Comparison of ENCODE assay signal across 8 cellular contexts in the genomic region with DNA sequence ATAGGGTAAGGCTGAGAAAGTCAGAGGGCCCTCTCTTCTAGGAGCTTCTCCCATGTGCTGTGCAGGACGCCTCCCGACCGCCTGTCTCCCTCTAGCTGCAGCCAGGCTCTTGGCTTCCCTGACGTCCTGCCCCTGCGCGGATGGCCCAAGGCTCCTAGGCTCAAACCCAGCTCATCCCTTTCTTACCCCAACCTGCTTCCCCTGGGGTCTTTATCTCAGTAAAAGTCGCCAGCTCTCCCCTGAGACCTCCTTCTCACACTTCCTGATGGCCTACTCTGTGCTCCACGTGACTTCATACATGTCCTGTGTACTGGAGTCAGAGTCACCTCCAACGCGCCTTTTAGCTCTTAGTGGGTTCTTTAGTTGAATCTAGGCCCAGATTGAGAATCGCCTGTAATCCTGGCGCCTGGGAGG. TPM values are rescaled to one million over a fixed set of nuclear protein-coding genes. Genes with fewer than 3 reads are reported as not detected.
A peak's percentile ranks its signal among the peaks of the same experiment; 100 is the strongest.
DNase-seq lines count a peak whose midpoint lies in the region; ATAC-seq, FAIRE-seq and TF ChIP-seq lines count a peak whose summit lies in the region.

No MANE protein-coding gene starts in this region.

- peak overlapping the region; percentile 95 for H3K27ac Mint-ChIP-seq in activated CD8-positive, alpha-beta T cell treated with anti-CD3 and anti-CD28 coated beads, Interleukin-2, amount 10 ng/mL, durations not matched to agents 7 days and 5 days

- ATAC-seq in HG02678 (IDR thresholded peaks at IDR 0.05; ENCODE audit: unreplicated experiment) = peak; percentile 36
- ATAC-seq in activated CD8-positive, alpha-beta T cell treated with anti-CD3 and anti-CD28 coated beads, Interleukin-2, amount 10 ng/mL, durations not matched to agents 7 days and 5 days = peak; percentile 69

- intact Hi-C loops in endothelial cell of umbilical vein (cut with micrococcal nuclease) = loop anchor here (1.0 to 2.0 kb wide), 2 partner anchors 23 to 91 kb away; partner anchors contain the start of genes SEPHS2 and ZNF764

- peak overlapping the region; percentile 78 for H3K4me2 ChIP-seq in endothelial cell of umbilical vein (ENCODE audit: insufficient read depth, low read length)

- H3K4me1 ChIP-seq in endothelial cell of umbilical vein (ENCODE audit: control insufficient read depth, extremely low read depth, insufficient read depth, low read length) = peaks cover 14% of the 10 kb centered on the region

- H3K27ac ChIP-seq in endothelial cell of umbilical vein (ENCODE audit: insufficient read depth, low read depth, low read length) = no peak overlapping the region

- peak; percentile 72 for DNase-seq in ELR (ENCODE audit: low read depth)
- peak; percentile 85 for DNase-seq in NCI-H69 (lab: John Stamatoyannopoulos, UW)
- peak; percentile 79 for DNase-seq in activated CD8-positive, alpha-beta T cell treated with anti-CD3 and anti-CD28 coated beads, Interleukin-2, amount 10 ng/mL, durations not matched to agents 7 days and 5 days
- peak; percentile 69 for DNase-seq in endothelial cell of umbilical vein (ENCODE audit: low read depth, low spot score)
- peak; percentile 70 for DNase-seq in mucosa of gallbladder (ENCODE audit: low spot score)
- peak; percentile 30 to 54 (median 44) for DNase-seq in stimulated activated naive CD4-positive, alpha-beta T cell (lab: John Stamatoyannopoulos, UW)
- DNase-seq in OCI-M2 (lab: John Stamatoyannopoulos, UW; ENCODE audit: unreplicated experiment) = no peak

- no peaks in the 10 kb centered on the region for H4K20me1 ChIP-seq in endothelial cell of umbilical vein (replicated peaks; ENCODE audit: control insufficient read depth, extremely low read depth, insufficient read depth, low read length)

- peak overlapping the region; percentile 85 for H3K4me3 Mint-ChIP-seq in activated CD8-positive, alpha-beta T cell treated with anti-CD3 and anti-CD28 coated beads, Interleukin-2, amount 10 ng/mL, durations not matched to agents 7 days and 5 days

- H3K9ac ChIP-seq in endothelial cell of umbilical vein (replicated peaks; ENCODE audit: extremely low read depth, insufficient read depth, low read length) = peak overlapping the region; percentile 90

- no TSS peak for BruUV-seq in endothelial cell of umbilical vein (replicated peaks; lab: Mats Ljungman, UMichigan)

- no peaks in the 10 kb centered on the region for H3K27me3 Mint-ChIP-seq in activated CD8-positive, alpha-beta T cell treated with anti-CD3 and anti-CD28 coated beads, Interleukin-2, amount 10 ng/mL, durations not matched to agents 7 days and 5 days (ENCODE audit: low read depth)

- no peaks in the 10 kb centered on the region for H3K9me3 Mint-ChIP-seq in activated CD8-positive, alpha-beta T cell treated with anti-CD3 and anti-CD28 coated beads, Interleukin-2, amount 10 ng/mL, durations not matched to agents 7 days and 5 days (ENCODE audit: insufficient read depth)

- peak; percentile 40 to 77 for TF ChIP-seq CTCF in endothelial cell of umbilical vein (IDR thresholded peaks at IDR 0.05; ENCODE audit: extremely low read depth in 1 of 2, insufficient read depth in 1 of 2, low read depth in 1 of 2, low read length in 2 of 2)

- POLR2A ChIA-PET in activated CD8-positive, alpha-beta T cell treated with anti-CD3 and anti-CD28 coated beads, Interleukin-2, amount 10 ng/mL, durations not matched to agents 7 days and 5 days (lab: Charles Lee) = interaction anchor here (0.7 to 4.3 kb wide), 30 partner anchors 8 to 161 kb away, joined by 3 to 80 read pairs (median 5); partner anchors contain the start of genes DCTPP1, ITGAL, PRR14 and ZNF688
- POLR2A ChIA-PET in endothelial cell of umbilical vein (lab: Charles Lee) = interaction anchor here (1.8 kb wide), 1 partner anchor 22 kb away, joined by 13 read pairs; the partner anchor contains the start of gene ZNF764

- peak overlapping the region; percentile 98 for H2AFZ ChIP-seq in endothelial cell of umbilical vein (ENCODE audit: low read depth, low read length)

- no peak for TF ChIP-seq POLR2A in endothelial cell of umbilical vein (IDR thresholded peaks at IDR 0.05; ENCODE audit: low read depth, low read length)

- FAIRE-seq in endothelial cell of umbilical vein (lab: Jason Lieb, UNC) = no peak

- H3K4me3 ChIP-seq in endothelial cell of umbilical vein (replicated peaks in 1 of 3; ENCODE audit: insufficient read depth in 1 of 3, low read depth in 1 of 3, low read length in 3 of 3) = peak overlapping the region in 2 of 3 experiments; percentile 67 to 76

- H3K36me3 Mint-ChIP-seq in activated CD8-positive, alpha-beta T cell treated with anti-CD3 and anti-CD28 coated beads, Interleukin-2, amount 10 ng/mL, durations not matched to agents 7 days and 5 days (ENCODE audit: low read depth) = peaks cover 28% of the 10 kb centered on the region

- H3K9me1 ChIP-seq in endothelial cell of umbilical vein (replicated peaks; ENCODE audit: control insufficient read depth, extremely low read depth, insufficient read depth, low read length) = no peaks in the 10 kb centered on the region

- CTCF ChIA-PET in activated CD8-positive, alpha-beta T cell treated with anti-CD3 and anti-CD28 coated beads, Interleukin-2, amount 10 ng/mL, durations not matched to agents 7 days and 5 days (lab: Charles Lee) = interaction anchor here (0.7 to 4.5 kb wide), 37 partner anchors 8 to 406 kb away, joined by 3 to 76 read pairs (median 6); partner anchors contain the start of genes DCTPP1, PRR14, SEPTIN1 and ZNF688
- CTCF ChIA-PET in endothelial cell of umbilical vein (lab: Charles Lee) = interaction anchor here (0.6 to 2.8 kb wide), 30 partner anchors 8 to 158 kb away, joined by 3 to 30 read pairs (median 4); partner anchors contain the start of genes DCTPP1, ZNF48, ZNF688 and ZNF689

- peaks cover 2% of the 10 kb centered on the region for H3K79me2 ChIP-seq in endothelial cell of umbilical vein (ENCODE audit: control insufficient read depth, insufficient read depth, low read length)

- peaks cover 34% of the 10 kb centered on the region for H3K4me1 Mint-ChIP-seq in activated CD8-positive, alpha-beta T cell treated with anti-CD3 and anti-CD28 coated beads, Interleukin-2, amount 10 ng/mL, durations not matched to agents 7 days and 5 days (ENCODE audit: low read depth)

- peaks cover 0 to 2% of the 10 kb centered on the region in 2 experiments for H3K36me3 ChIP-seq in endothelial cell of umbilical vein (ENCODE audit: control insufficient read depth in 2 of 2, extremely low read depth in 1 of 2, insufficient read depth in 2 of 2, low read length in 2 of 2)

- dilution Hi-C loops in endothelial cell of umbilical vein (cut with MboI; ENCODE audit: extremely low pct_ligation_motif_present, low sequenced_read_pairs) = no loop called here

- no peaks in the 10 kb centered on the region for H3K9me3 ChIP-seq in endothelial cell of umbilical vein (replicated peaks; ENCODE audit: control insufficient read depth, insufficient read depth, low read length)

- H3K27me3 ChIP-seq in endothelial cell of umbilical vein (ENCODE audit: control insufficient read depth in 2 of 2, insufficient read depth in 2 of 2, low read length in 2 of 2) = no peaks in the 10 kb centered on the region

RNA-seq across cellular contexts. Expression of gene ZNF747, which starts 1.1 kb away (rescaled TPM):
- total RNA-seq in activated CD8-positive, alpha-beta T cell treated with anti-CD3 and anti-CD28 coated beads, Interleukin-2, amount 10 ng/mL, durations not matched to agents 7 days and 5 days = 10 to 100 TPM in 1 of 2 experiments, 1 to 10 TPM in 1; 8.9 to 10.8 TPM
- total RNA-seq in endothelial cell of umbilical vein = 7.2 and 8.6 TPM in 2 replicates
- 6.4 and 7.0 TPM in 2 replicates for polyA plus RNA-seq in endothelial cell of umbilical vein
- polyA plus RNA-seq in endothelial cell of umbilical vein (2011; cell fraction: cytosol; rRNA removed) = 4.4 and 5.2 TPM in 2 replicates
- 3.4 and 3.9 TPM in 2 replicates for polyA plus RNA-seq in endothelial cell of umbilical vein (2011; cell fraction: nucleus; rRNA removed)
- 2.3 and 3.0 TPM in 2 replicates for polyA plus RNA-seq in endothelial cell of umbilical vein (2012)
- polyA minus RNA-seq in endothelial cell of umbilical vein = 4.7 and 5.0 TPM in 2 replicates
- 6.6 TPM for polyA minus RNA-seq in endothelial cell of umbilical vein (2011; cell fraction: cytosol; rRNA and poly(A)+ RNA removed)
- 4.0 and 4.6 TPM in 2 replicates for polyA minus RNA-seq in endothelial cell of umbilical vein (2011; cell fraction: nucleus; rRNA and poly(A)+ RNA removed)
- 11.9 TPM for total RNA-seq in mucosa of gallbladder

RNA-seq across cellular contexts. Expression of gene ZNF768, which starts 9.4 kb away (rescaled TPM):
- total RNA-seq in activated CD8-positive, alpha-beta T cell treated with anti-CD3 and anti-CD28 coated beads, Interleukin-2, amount 10 ng/mL, durations not matched to agents 7 days and 5 days = 1 to 10 TPM; 6.7 to 7.0 TPM
- total RNA-seq in endothelial cell of umbilical vein (24.7 and 25.1 TPM in 2 replicates), mucosa of gallbladder (61.1 TPM)
- 24.2 and 35.2 TPM in 2 replicates for polyA plus RNA-seq in endothelial cell of umbilical vein
- polyA plus RNA-seq in endothelial cell of umbilical vein (2011; cell fraction: cytosol; rRNA removed) = 19.2 and 23.6 TPM in 2 replicates
- 17.9 and 19.2 TPM in 2 replicates for polyA plus RNA-seq in endothelial cell of umbilical vein (2011; cell fraction: nucleus; rRNA removed)
- polyA plus RNA-seq in endothelial cell of umbilical vein (2012) = 14.8 and 22.0 TPM in 2 replicates
- 8.2 and 10.7 TPM in 2 replicates for polyA minus RNA-seq in endothelial cell of umbilical vein
- polyA minus RNA-seq in endothelial cell of umbilical vein (2011; cell fraction: cytosol; rRNA and poly(A)+ RNA removed) = 23.0 TPM
- 4.7 and 7.5 TPM in 2 replicates for polyA minus RNA-seq in endothelial cell of umbilical vein (2011; cell fraction: nucleus; rRNA and poly(A)+ RNA removed)

RNA-seq across cellular contexts. Expression of gene ZNF764, which starts 22.4 kb away (rescaled TPM):
- 10 to 100 TPM; 15.2 to 15.4 TPM for total RNA-seq in activated CD8-positive, alpha-beta T cell treated with anti-CD3 and anti-CD28 coated beads, Interleukin-2, amount 10 ng/mL, durations not matched to agents 7 days and 5 days
- total RNA-seq in endothelial cell of umbilical vein (10.7 and 12.1 TPM in 2 replicates), mucosa of gallbladder (12.1 TPM)
- polyA plus RNA-seq in endothelial cell of umbilical vein = 5.0 and 7.9 TPM in 2 replicates
- polyA plus RNA-seq in endothelial cell of umbilical vein (2011; cell fraction: cytosol; rRNA removed) = 3.0 and 3.9 TPM in 2 replicates
- polyA plus RNA-seq in endothelial cell of umbilical vein (2011; cell fraction: nucleus; rRNA removed) = 5.8 and 6.2 TPM in 2 replicates
- polyA plus RNA-seq in endothelial cell of umbilical vein (2012) = 3.8 and 4.2 TPM in 2 replicates
- polyA minus RNA-seq in endothelial cell of umbilical vein = 4.8 and 5.0 TPM in 2 replicates
- 5.7 TPM for polyA minus RNA-seq in endothelial cell of umbilical vein (2011; cell fraction: cytosol; rRNA and poly(A)+ RNA removed)
- polyA minus RNA-seq in endothelial cell of umbilical vein (2011; cell fraction: nucleus; rRNA and poly(A)+ RNA removed) = 3.6 and 4.1 TPM in 2 replicates

RNA-seq across cellular contexts. Expression of gene ZNF688, which starts 35.7 kb away (rescaled TPM):
- total RNA-seq in activated CD8-positive, alpha-beta T cell treated with anti-CD3 and anti-CD28 coated beads, Interleukin-2, amount 10 ng/mL, durations not matched to agents 7 days and 5 days = 10 to 100 TPM; 12.5 to 13.4 TPM
- total RNA-seq in endothelial cell of umbilical vein (10.5 and 10.9 TPM in 2 replicates), mucosa of gallbladder (23.5 TPM)
- 5.4 and 7.5 TPM in 2 replicates for polyA plus RNA-seq in endothelial cell of umbilical vein
- 3.2 and 6.2 TPM in 2 replicates for polyA plus RNA-seq in endothelial cell of umbilical vein (2011; cell fraction: cytosol; rRNA removed)
- 10.7 and 12.9 TPM in 2 replicates for polyA plus RNA-seq in endothelial cell of umbilical vein (2011; cell fraction: nucleus; rRNA removed)
- 5.1 and 5.5 TPM in 2 replicates for polyA plus RNA-seq in endothelial cell of umbilical vein (2012)
- 1.5 and 2.4 TPM in 2 replicates for polyA minus RNA-seq in endothelial cell of umbilical vein
- polyA minus RNA-seq in endothelial cell of umbilical vein (2011; cell fraction: cytosol; rRNA and poly(A)+ RNA removed) = 1.3 TPM
- polyA minus RNA-seq in endothelial cell of umbilical vein (2011; cell fraction: nucleus; rRNA and poly(A)+ RNA removed) = 2.4 and 3.9 TPM in 2 replicates

RNA-seq across cellular contexts. Expression of gene ZNF785, which starts 49.7 kb away (rescaled TPM):
- total RNA-seq in activated CD8-positive, alpha-beta T cell treated with anti-CD3 and anti-CD28 coated beads, Interleukin-2, amount 10 ng/mL, durations not matched to agents 7 days and 5 days = 10 to 100 TPM; 11.7 to 13.7 TPM
- total RNA-seq in endothelial cell of umbilical vein (17.6 and 21.9 TPM in 2 replicates), mucosa of gallbladder (24.0 TPM)
- 7.8 and 9.7 TPM in 2 replicates for polyA plus RNA-seq in endothelial cell of umbilical vein
- 6.2 and 8.2 TPM in 2 replicates for polyA plus RNA-seq in endothelial cell of umbilical vein (2011; cell fraction: cytosol; rRNA removed)
- 20.8 and 22.6 TPM in 2 replicates for polyA plus RNA-seq in endothelial cell of umbilical vein (2011; cell fraction: nucleus; rRNA removed)
- polyA plus RNA-seq in endothelial cell of umbilical vein (2012) = 5.8 and 6.4 TPM in 2 replicates
- 9.4 and 9.6 TPM in 2 replicates for polyA minus RNA-seq in endothelial cell of umbilical vein
- polyA minus RNA-seq in endothelial cell of umbilical vein (2011; cell fraction: cytosol; rRNA and poly(A)+ RNA removed) = 4.3 TPM
- polyA minus RNA-seq in endothelial cell of umbilical vein (2011; cell fraction: nucleus; rRNA and poly(A)+ RNA removed) = 8.6 and 9.5 TPM in 2 replicates
